In genomic region chr20:59561228-59561605, GRCh38 we compare ENCODE assay signal across 26 cellular contexts. TPM values are rescaled to one million over a fixed set of nuclear protein-coding genes. Genes with fewer than 3 reads are reported as not detected.
"Had no signal": no experiment of that assay in that cellular context is flagged by ENCODE, and none has a peak within 500 bp of the region (broad histone marks: within the 10 kb centered on the region; RNA-seq: fewer than 3 reads in every experiment).

No MANE protein-coding gene starts in this region.

- H3K27me3 ChIP-seq: ascending aorta, upper lobe of left lung had no signal

- DNase-seq: activated CD4-positive, alpha-beta T cell treated with anti-CD3 and anti-CD28 coated beads for 4 hours; activated CD4-positive, alpha-beta T cell treated with anti-CD3 and anti-CD28 coated beads, Interleukin-2, amount 50 U/mL, for 4 hours; activated effector memory CD4-positive, alpha-beta T cell treated with Interleukin-2 at 50 U/mL for 16 hours; activated naive CD4-positive, alpha-beta T cell treated with Interleukin-2 at 50 U/mL for 16 hours; activated T-cell treated with anti-CD3 and anti-CD28 coated beads for 4 hours; cortex of kidney; effector memory CD8-positive, alpha-beta T cell; left cardiac atrium; left ventricle myocardium superior; naive B cell; pancreas; retina; sigmoid colon; stimulated activated CD4-positive, alpha-beta T cell treated with anti-CD3 and anti-CD28 coated beads, Interleukin-4, amount 100 ng/mL, for 4 hours; stimulated activated CD8-positive, alpha-beta memory T cell treated with anti-CD3 and anti-CD28 coated beads, Interleukin-4, amount 100 ng/mL, for 48 hours; stimulated activated naive CD8-positive, alpha-beta T cell treated with anti-CD3 and anti-CD28 coated beads, Interleukin-15, amount 100 ng/mL, for 72 hours; T-helper 9 cell; upper lobe of left lung had no signal

- H3K9me3 ChIP-seq: adrenal gland, ascending aorta, pancreas, prostate gland, sigmoid colon, upper lobe of left lung had no signal

- H3K4me1 ChIP-seq: adrenal gland, ascending aorta, pancreas, prostate gland, sigmoid colon, upper lobe of left lung had no signal

- ATAC-seq: effector memory CD8-positive, alpha-beta T cell; left ventricle myocardium superior; stimulated activated memory B cell treated with anti-CD40 and anti-IgM and Interleukin-4, amounts not matched to agents 10 μg/mL and 1 μg/mL and 100 μg/mL, for 72 hours; stimulated activated naive CD8-positive, alpha-beta T cell treated with anti-CD3 and anti-CD28 coated beads, Interleukin-15, amount 100 ng/mL, for 72 hours had no signal

- H3K36me3 ChIP-seq: adrenal gland, ascending aorta, pancreas, prostate gland, sigmoid colon, upper lobe of left lung had no signal

- H3K27ac ChIP-seq: adrenal gland, ascending aorta, pancreas, prostate gland, sigmoid colon, upper lobe of left lung, VCaP had no signal

- FAIRE-seq: keratinocyte, pancreas, small intestine had no signal

- H3K4me3 ChIP-seq: adrenal gland, ascending aorta, pancreas, prostate gland, sigmoid colon, upper lobe of left lung had no signal

RNA-seq across cellular contexts. Expression of gene PHACTR3, which starts 43.1 kb away (rescaled TPM):
- total RNA-seq: ascending aorta, chondrocyte had no signal
